8 cellular contexts compared by ENCODE assay signal in the genomic region with DNA sequence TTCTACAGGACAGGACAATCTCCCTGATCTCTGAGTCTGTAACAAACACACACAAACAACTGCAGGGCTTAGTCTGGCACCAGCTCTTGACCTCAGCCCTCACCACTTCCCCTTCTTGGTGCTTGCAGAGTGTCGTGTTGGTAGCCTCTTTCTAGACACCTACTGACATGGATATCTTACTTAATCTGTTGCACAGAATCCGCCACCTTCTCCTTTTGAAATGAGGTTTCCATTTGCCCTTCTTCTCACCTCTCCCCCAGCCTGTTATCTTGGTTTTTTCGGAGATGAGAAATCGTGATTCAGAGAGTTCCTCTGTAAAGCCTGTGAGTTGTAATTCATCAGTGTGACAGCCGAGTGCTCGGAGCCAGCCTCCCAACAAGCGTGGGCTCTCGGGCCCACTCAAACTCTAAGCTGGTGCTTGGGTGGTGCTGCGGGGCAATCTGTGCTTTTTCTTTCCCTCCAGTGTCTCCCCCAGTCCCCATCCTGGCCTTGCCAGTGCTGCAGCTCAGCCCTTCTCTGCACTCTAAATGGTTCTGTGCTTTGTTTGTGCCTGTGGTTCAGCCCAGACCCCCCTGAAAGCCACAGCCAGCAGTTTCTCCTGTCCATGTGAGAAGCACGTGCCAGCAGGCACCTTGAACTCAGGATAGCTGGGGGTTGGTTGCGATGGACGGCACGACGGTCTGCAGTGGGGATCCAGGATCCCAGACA. TPM values are rescaled to one million over a fixed set of nuclear protein-coding genes. Genes with fewer than 3 reads are reported as not detected.
DNase-seq lines count a peak whose midpoint lies in the region; ATAC-seq, FAIRE-seq and TF ChIP-seq lines count a peak whose summit lies in the region.

No MANE protein-coding gene starts in this region.

- no peak overlapping the region; the same call in 1 of the 2 replicates for H3K18ac ChIP-seq in H1 (ENCODE audit: extremely low read depth, low read length)

- no peak overlapping the region for H2BK120ac ChIP-seq in H1 (replicated peaks; ENCODE audit: low read depth, low read length)

- H3K36me3 ChIP-seq in BJ (ENCODE audit: control insufficient read depth, insufficient read depth, low read length) (no peaks in the 10 kb centered on the region), H1 (ENCODE audit: control insufficient read depth in 2 of 4, insufficient read depth in 4 of 4, low read length in 3 of 4) (no peaks in the 10 kb centered on the region)

- H2AFZ ChIP-seq in H1 (ENCODE audit: low read length) = no peak overlapping the region

- H3K23ac ChIP-seq in H1 (ENCODE audit: insufficient read length) = no peak overlapping the region

- no peak overlapping the region for H3K9ac ChIP-seq in H1 (replicated peaks in 1 of 4; ENCODE audit: extremely low read depth in 1 of 4, low read depth in 3 of 4, low read length in 3 of 4)

- no peak for TF ChIP-seq RAD21 in H1 (IDR thresholded peaks at IDR 0.05 in 1 of 2, conservative IDR thresholded peaks at IDR 0.05 in 1 of 2; ENCODE audit: low read depth in 2 of 2, low read length in 2 of 2)

- no peaks in the 10 kb centered on the region for H3K27me3 Mint-ChIP-seq in activated CD8-positive, alpha-beta T cell treated with anti-CD3 and anti-CD28 coated beads for 36 hours
- H3K27me3 Mint-ChIP-seq in naive thymus-derived CD8-positive, alpha-beta T cell = no peaks in the 10 kb centered on the region

- intact Hi-C loops in activated CD8-positive, alpha-beta T cell treated with anti-CD3 and anti-CD28 coated beads for 36 hours (cut with micrococcal nuclease) = loop anchor here (1.0 to 5.0 kb wide), 2 partner anchors 26 to 43 kb away; partner anchors contain the start of gene ZDHHC7

- FAIRE-seq in H1 (lab: Jason Lieb, UNC) = no peak

- H4K5ac ChIP-seq in H1 (ENCODE audit: insufficient read length, low read depth, low read length) = no peak overlapping the region

- H2BK20ac ChIP-seq in H1 (ENCODE audit: low read length) = no peak overlapping the region

- H3K36me3 Mint-ChIP-seq in activated CD8-positive, alpha-beta T cell treated with anti-CD3 and anti-CD28 coated beads for 36 hours (ENCODE audit: low read depth) = peaks cover 4% of the 10 kb centered on the region
- peaks cover 0 to 3% (median 0%) of the 10 kb centered on the region in 3 donors for H3K36me3 Mint-ChIP-seq in naive thymus-derived CD8-positive, alpha-beta T cell

- H4K20me1 ChIP-seq in H1 (replicated peaks in 1 of 2; ENCODE audit: control insufficient read depth in 1 of 2, insufficient read depth in 2 of 2, low read length in 2 of 2) = no peaks in the 10 kb centered on the region

- peak overlapping the region; percentile 72 for H4K91ac ChIP-seq in H1 (replicated peaks; ENCODE audit: insufficient read length, low read length)

- 84% methylated on average over 14 of the region's 14 CpGs; no CpG with 5 or more reads in 1 of the 2 experiments for WGBS in H1 (ENCODE audit: extremely low coverage in 1 of 2, insufficient coverage in 1 of 2, insufficient read length in 1 of 2, insufficient replicate concordance in 2 of 2, low coverage in 1 of 2, low lambda C conversion rate in 2 of 2, missing lambda C conversion rate in 1 of 2), 2 experiments

- peak; percentile 93 for ATAC-seq in GM21447 (IDR thresholded peaks at IDR 0.05; ENCODE audit: unreplicated experiment)
- peak; percentile 91 for ATAC-seq in activated CD8-positive, alpha-beta T cell treated with anti-CD3 and anti-CD28 coated beads for 36 hours
- peak; percentile 90 to 96 for ATAC-seq in naive thymus-derived CD8-positive, alpha-beta T cell

- no peak overlapping the region for H3K4me2 ChIP-seq in H1 (ENCODE audit: insufficient read depth in 1 of 2, low read depth in 2 of 2, low read length in 2 of 2)

- H3K4me1 Mint-ChIP-seq in activated CD8-positive, alpha-beta T cell treated with anti-CD3 and anti-CD28 coated beads for 36 hours (ENCODE audit: low read depth) = peaks cover 45% of the 10 kb centered on the region
- peaks cover 27 to 79% (median 46%) of the 10 kb centered on the region in 4 donors for H3K4me1 Mint-ChIP-seq in naive thymus-derived CD8-positive, alpha-beta T cell

- no peak overlapping the region for H3K56ac ChIP-seq in H1 (replicated peaks; ENCODE audit: insufficient read length, low read depth, low read length)

- no peaks in the 10 kb centered on the region for H3K79me1 ChIP-seq in H1 (ENCODE audit: low read depth, low read length)

- H3K4me1 ChIP-seq in H1 (replicated peaks in 1 of 4; ENCODE audit: control insufficient read depth in 3 of 4, insufficient read depth in 4 of 4, low read length in 3 of 4) = peaks cover 0 to 5% (median 4%) of the 10 kb centered on the region in 4 experiments; a peak in 4 of 7 replicates

- peak overlapping the region; percentile 27; the same call in 1 of the 2 replicates for H2BK12ac ChIP-seq in H1 (ENCODE audit: low read depth, low read length)

- no peak overlapping the region for H2AK5ac ChIP-seq in H1 (ENCODE audit: low read depth, low read length)

- H3K9me3 ChIP-seq in H1 (ENCODE audit: insufficient read depth in 2 of 2, low read depth in 1 of 2, low read length in 1 of 2) = no peaks in the 10 kb centered on the region

- no peak overlapping the region for H3K4ac ChIP-seq in H1 (replicated peaks; ENCODE audit: insufficient read length, low read depth, low read length)

- no peak overlapping the region for H3K14ac ChIP-seq in H1 (ENCODE audit: insufficient read length)

- H3K9me3 Mint-ChIP-seq in activated CD8-positive, alpha-beta T cell treated with anti-CD3 and anti-CD28 coated beads for 36 hours = no peaks in the 10 kb centered on the region
- no peaks in the 10 kb centered on the region for H3K9me3 Mint-ChIP-seq in naive thymus-derived CD8-positive, alpha-beta T cell

- CTCF ChIA-PET in BJ (lab: Yijun Ruan, JAX) (interaction anchor here (1.3 to 2.1 kb wide), 8 partner anchors 9 to 103 kb away, joined by 4 to 11 read pairs (median 5); partner anchors contain the start of gene KIAA0513), H1 (lab: Charles Lee; ENCODE audit: partially characterized antibody) (interaction anchor here (0.7 to 5.8 kb wide), 27 partner anchors 10 to 479 kb away, joined by 3 to 59 read pairs (median 7); partner anchors contain the start of gene KIAA0513)
- CTCF ChIA-PET in activated CD8-positive, alpha-beta T cell treated with anti-CD3 and anti-CD28 coated beads for 36 hours (lab: Charles Lee) = interaction anchor here (0.9 to 2.2 kb wide), 12 partner anchors 9 to 318 kb away, joined by 3 to 11 read pairs (median 4); partner anchors contain the start of gene ZDHHC7

- H3K27me3 ChIP-seq in BJ (ENCODE audit: control insufficient read depth, insufficient read depth, low read length) (no peaks in the 10 kb centered on the region), H1 (replicated peaks in 1 of 4; ENCODE audit: control insufficient read depth in 3 of 4, extremely low read depth in 1 of 4, insufficient read depth in 3 of 4, low read length in 3 of 4) (no peaks in the 10 kb centered on the region)

- no peak for TF ChIP-seq EP300 in H1 (IDR thresholded peaks at IDR 0.05; ENCODE audit: borderline replicate concordance in 1 of 2, low read depth in 2 of 2, low read length in 2 of 2)

- H2BK15ac ChIP-seq in H1 (ENCODE audit: low read length) = peak overlapping the region; percentile 63; the same call in 1 of the 2 replicates

- no peaks in the 10 kb centered on the region for H3K79me2 ChIP-seq in H1 (ENCODE audit: control insufficient read depth in 1 of 2, insufficient read depth in 2 of 2, low read length in 2 of 2)

- no peak for TF ChIP-seq CTCF in BJ (IDR thresholded peaks at IDR 0.05; ENCODE audit: insufficient read depth, low read depth, low read length)
- no peak for TF ChIP-seq CTCF in activated CD8-positive, alpha-beta T cell treated with anti-CD3 and anti-CD28 coated beads for 36 hours (IDR thresholded peaks at IDR 0.05)
- no peak for TF ChIP-seq CTCF in H1 (IDR thresholded peaks at IDR 0.05; ENCODE audit: control extremely low read depth in 1 of 3, insufficient read depth in 1 of 3, low read depth in 1 of 3, low read length in 3 of 3)

- POLR2A ChIA-PET in BJ (lab: Charles Lee) = interaction anchor here (0.7 kb wide), 1 partner anchor 502 kb away, joined by 3 read pairs; no protein-coding TSS in a partner anchor
- POLR2A ChIA-PET in activated CD8-positive, alpha-beta T cell treated with anti-CD3 and anti-CD28 coated beads for 36 hours (lab: Charles Lee) = interaction anchor here (0.6 to 1.4 kb wide), 9 partner anchors 8 to 450 kb away, joined by 3 to 7 read pairs (median 3); partner anchors contain the start of genes KIAA0513 and ZDHHC7
- POLR2A ChIA-PET in H1 (lab: Charles Lee; ENCODE audit: partially characterized antibody) = interaction anchor here (2.4 kb wide), 1 partner anchor 9 kb away, joined by 5 read pairs; no protein-coding TSS in a partner anchor
- POLR2A ChIA-PET in naive thymus-derived CD8-positive, alpha-beta T cell (lab: Charles Lee) = interaction anchor here (0.6 to 3.1 kb wide), 12 partner anchors 9 to 537 kb away, joined by 3 to 35 read pairs (median 6); partner anchors contain the start of genes KIAA0513 and ZDHHC7

- no peaks in the 10 kb centered on the region for H3K23me2 ChIP-seq in H1 (ENCODE audit: low read depth, low read length)

- no peak for TF ChIP-seq POLR2A in H1 (IDR thresholded peaks at IDR 0.05; ENCODE audit: control extremely low read depth in 1 of 2, low read depth in 2 of 2, low read length in 2 of 2)

- H3K4me3 ChIP-seq in BJ (ENCODE audit: low read depth, low read length) = peak overlapping the region; percentile 10
- H3K4me3 ChIP-seq in H1 (ENCODE audit: extremely low read depth in 1 of 4, insufficient read depth in 2 of 4, low read depth in 3 of 4, low read length in 4 of 4) = no peak overlapping the region

- no peak for DNase-seq in BJ (ENCODE audit: low read depth)
- DNase-seq in Kasumi-1 (lab: John Stamatoyannopoulos, UW) = peak; percentile 91 to 94
- peak; percentile 94 for DNase-seq in activated CD8-positive, alpha-beta T cell treated with anti-CD3 and anti-CD28 coated beads for 36 hours
- no peak for DNase-seq in H1 (ENCODE audit: low read depth in 1 of 2, low spot score in 2 of 2)
- peak; percentile 40 to 92 (median 76) for DNase-seq in naive thymus-derived CD8-positive, alpha-beta T cell
- peak; percentile 19 to 89 (median 57) for DNase-seq in stimulated activated naive CD4-positive, alpha-beta T cell (lab: John Stamatoyannopoulos, UW)
- no peak for DNase-seq in SW480 (ENCODE audit: low spot score)

- H2BK5ac ChIP-seq in H1 (ENCODE audit: low read depth, low read length) = no peak overlapping the region

- H3K4me3 Mint-ChIP-seq in activated CD8-positive, alpha-beta T cell treated with anti-CD3 and anti-CD28 coated beads for 36 hours = peak overlapping the region; percentile 72
- H3K4me3 Mint-ChIP-seq in naive thymus-derived CD8-positive, alpha-beta T cell = peak overlapping the region; percentile 77 to 92 (median 82)

- H3K27ac ChIP-seq in H1 (ENCODE audit: low read depth, low read length) = no peak overlapping the region

- peak overlapping the region; percentile 91 for H3K27ac Mint-ChIP-seq in activated CD8-positive, alpha-beta T cell treated with anti-CD3 and anti-CD28 coated beads for 36 hours
- H3K27ac Mint-ChIP-seq in naive thymus-derived CD8-positive, alpha-beta T cell = peak overlapping the region; percentile 92 to 99 (median 96)

- H4K8ac ChIP-seq in H1 (ENCODE audit: extremely low read depth, insufficient read depth, low read length) = no peak overlapping the region; the same call in 1 of the 2 replicates

RNA-seq across cellular contexts. Expression of gene KIAA0513, which starts 28.1 kb away (rescaled TPM):
- polyA plus RNA-seq in BJ (2011; rRNA removed) (4.9 and 6.6 TPM in 2 replicates), H1 (2011; rRNA removed) (2.1 and 3.6 TPM in 2 replicates)
- polyA minus RNA-seq in BJ (2011; rRNA and poly(A)+ RNA removed) = 5.0 and 5.6 TPM in 2 replicates
- total RNA-seq in activated CD8-positive, alpha-beta T cell treated with anti-CD3 and anti-CD28 coated beads for 36 hours = 1 to 10 TPM; 3.9 to 5.3 TPM
- total RNA-seq in H1 (2021; fragmentation: NEBNext Ultra II Directional; extraction: Animal tissue kit (Norgen Biotek cat#: 25700)) = 5.8 and 6.1 TPM in 2 replicates
- polyA plus RNA-seq in H1 (2011; cell fraction: cytosol; rRNA removed) = 2.9 TPM
- 4.0 TPM for polyA plus RNA-seq in H1 (2011; cell fraction: nucleus; rRNA removed)
- polyA plus RNA-seq in H1 (2012, experiment 1 of 2) = 3.0 to 5.0 TPM (median 4.1 TPM) in 4 replicates
- polyA plus RNA-seq in H1 (2012, experiment 2 of 2) = 8.6 TPM
- 3.0 TPM for polyA plus RNA-seq in H1 (2013, experiment 1 of 2)
- polyA plus RNA-seq in H1 (2013, experiment 2 of 2) = 3.0 TPM
- polyA minus RNA-seq in H1 (2011; rRNA and poly(A)+ RNA removed) = 7.2 and 7.6 TPM in 2 replicates
- 2.6 TPM for polyA minus RNA-seq in H1 (2011; cell fraction: cytosol; rRNA and poly(A)+ RNA removed)
- 3.6 TPM for polyA minus RNA-seq in H1 (2011; cell fraction: nucleus; rRNA and poly(A)+ RNA removed)
- total RNA-seq in naive thymus-derived CD8-positive, alpha-beta T cell = 10 to 100 TPM; 13.0 to 15.1 TPM
- polyA plus RNA-seq in naive thymus-derived CD8-positive, alpha-beta T cell = 10 to 100 TPM in 1 of 3 donors, 1 to 10 TPM in 2; 4.5 to 12.1 (median 7.8) TPM

RNA-seq across cellular contexts. Expression of gene ZDHHC7, which starts 44.3 kb away (rescaled TPM):
- polyA plus RNA-seq in BJ (2011; rRNA removed) (77.0 and 111 TPM in 2 replicates), H1 (2011; rRNA removed) (56.3 and 125 TPM in 2 replicates)
- 62.9 and 67.3 TPM in 2 replicates for polyA minus RNA-seq in BJ (2011; rRNA and poly(A)+ RNA removed)
- total RNA-seq in activated CD8-positive, alpha-beta T cell treated with anti-CD3 and anti-CD28 coated beads for 36 hours = 10 to 100 TPM; 20.7 to 23.6 TPM
- total RNA-seq in H1 (2021; fragmentation: NEBNext Ultra II Directional; extraction: Animal tissue kit (Norgen Biotek cat#: 25700)) = 40.5 and 43.5 TPM in 2 replicates
- polyA plus RNA-seq in H1 (2011; cell fraction: cytosol; rRNA removed) = 45.4 TPM
- 67.9 TPM for polyA plus RNA-seq in H1 (2011; cell fraction: nucleus; rRNA removed)
- 28.9 to 38.4 TPM (median 30.3 TPM) in 4 replicates for polyA plus RNA-seq in H1 (2012, experiment 1 of 2)
- 19.1 TPM for polyA plus RNA-seq in H1 (2012, experiment 2 of 2)
- polyA plus RNA-seq in H1 (2013, experiment 1 of 2) = 31.1 TPM
- polyA plus RNA-seq in H1 (2013, experiment 2 of 2) = 32.2 TPM
- polyA minus RNA-seq in H1 (2011; rRNA and poly(A)+ RNA removed) = 46.1 and 48.2 TPM in 2 replicates
- polyA minus RNA-seq in H1 (2011; cell fraction: cytosol; rRNA and poly(A)+ RNA removed) = 21.2 TPM
- 19.7 TPM for polyA minus RNA-seq in H1 (2011; cell fraction: nucleus; rRNA and poly(A)+ RNA removed)
- 10 to 100 TPM; 29.0 to 32.5 TPM for total RNA-seq in naive thymus-derived CD8-positive, alpha-beta T cell
- polyA plus RNA-seq in naive thymus-derived CD8-positive, alpha-beta T cell = 10 to 100 TPM; 28.8 to 45.3 (median 37.7) TPM

RNA-seq across cellular contexts. Expression of gene CIBAR2, which starts 56.6 kb away (rescaled TPM):
- polyA plus RNA-seq in BJ (2011; rRNA removed) = 0.05 TPM in 1 of 2 replicates, not detected in the other
- polyA minus RNA-seq in BJ (2011; rRNA and poly(A)+ RNA removed) = not detected in 2 replicates
- not detected for total RNA-seq in activated CD8-positive, alpha-beta T cell treated with anti-CD3 and anti-CD28 coated beads for 36 hours
- total RNA-seq in H1 (2021; fragmentation: NEBNext Ultra II Directional; extraction: Animal tissue kit (Norgen Biotek cat#: 25700)) = not detected in 2 replicates
- 0.06 and 0.18 TPM in 2 replicates for polyA plus RNA-seq in H1 (2011; rRNA removed)
- 0.12 TPM for polyA plus RNA-seq in H1 (2011; cell fraction: cytosol; rRNA removed)
- 0.23 TPM for polyA plus RNA-seq in H1 (2011; cell fraction: nucleus; rRNA removed)
- 0.15 to 0.29 TPM in 2 of 4 replicates, not detected in the others for polyA plus RNA-seq in H1 (2012, experiment 1 of 2)
- 0.42 TPM for polyA plus RNA-seq in H1 (2012, experiment 2 of 2)
- 0.06 TPM for polyA plus RNA-seq in H1 (2013, experiment 1 of 2)
- 0.02 TPM for polyA plus RNA-seq in H1 (2013, experiment 2 of 2)
- polyA minus RNA-seq in H1 (2011; rRNA and poly(A)+ RNA removed) = 0.17 TPM in 1 of 2 replicates, not detected in the other
- polyA minus RNA-seq in H1 (2011; cell fraction: cytosol; rRNA and poly(A)+ RNA removed) = not detected
- not detected for polyA minus RNA-seq in H1 (2011; cell fraction: nucleus; rRNA and poly(A)+ RNA removed)
- not detected for total RNA-seq in naive thymus-derived CD8-positive, alpha-beta T cell
- not detected for polyA plus RNA-seq in naive thymus-derived CD8-positive, alpha-beta T cell

Comparison
In these comparisons a context has a peak if more than half of its experiments do, and no peak if none do; other contexts are left out.
1. DNase-seq: peak in Kasumi-1 (2 of 2), activated CD8-positive, alpha-beta T cell treated with anti-CD3 and anti-CD28 coated beads for 36 hours (single experiment), naive thymus-derived CD8-positive, alpha-beta T cell (10 of 10) and stimulated activated naive CD4-positive, alpha-beta T cell (6 of 6); none in BJ (single experiment), H1 (0 of 2) and SW480 (single experiment).
2. Peak in every context shown above with its lines, with median percentiles within 50 percentile points of each other: ATAC-seq.